8 cellular contexts compared by ENCODE assay signal in genomic region chr17:28227278-28228108, GRCh38.
DNase-seq lines count a peak whose midpoint lies in the region; TF ChIP-seq lines count a peak whose summit lies in the region.

No MANE protein-coding gene starts in this region.

- peak; percentile 60 for DNase-seq in EL
- DNase-seq in NCI-H146 (lab: John Stamatoyannopoulos, UW), result peak; percentile 85
- peak; percentile 9 for DNase-seq in activated T-helper 1 cell treated with anti-CD3 and anti-CD28 coated beads, Interleukin-12 subunit alpha, Interleukin-12 subunit beta, Interleukin-2, Interleukin-4 antibody, amounts not matched to agents 30 ng/mL and 10 ng/mL and 1 ng/mL, durations not matched to agents 14 hours and 24 hours and 36 hours (ENCODE audit: low spot score)
- DNase-seq in glutamatergic neuron, result peak; percentile 88
- DNase-seq in ovary, result peak; percentile 15 to 79 (median 56)
- DNase-seq in GM20000 (ENCODE audit: low spot score), result no peak
- no peak for DNase-seq in OCI-LY7 (ENCODE audit: low spot score)
- DNase-seq in cortex of kidney (lab: John Stamatoyannopoulos, UW), result no peak

- H3K36me3 ChIP-seq in ovary, result no peaks in the 10 kb centered on the region
- no peaks in the 10 kb centered on the region for H3K36me3 ChIP-seq in OCI-LY7 (ENCODE audit: insufficient read depth, low read length)

- no TSS peak for BruUV-seq in OCI-LY7 (replicated peaks; lab: Mats Ljungman, UMichigan)

- POLR2A ChIA-PET in OCI-LY7 (lab: Charles Lee), result no interaction called here

- no peak overlapping the region for H3K27ac Mint-ChIP-seq in activated T-helper 1 cell treated with anti-CD3 and anti-CD28 coated beads, Interleukin-12 subunit alpha, Interleukin-12 subunit beta, Interleukin-2, Interleukin-4 antibody, amounts not matched to agents 30 ng/mL and 10 ng/mL and 1 ng/mL, durations not matched to agents 14 hours and 24 hours and 36 hours
- peak overlapping the region; percentile 93 for H3K27ac Mint-ChIP-seq in glutamatergic neuron (ENCODE audit: unreplicated experiment)

- H3K9me3 Mint-ChIP-seq in activated T-helper 1 cell treated with anti-CD3 and anti-CD28 coated beads, Interleukin-12 subunit alpha, Interleukin-12 subunit beta, Interleukin-2, Interleukin-4 antibody, amounts not matched to agents 30 ng/mL and 10 ng/mL and 1 ng/mL, durations not matched to agents 14 hours and 24 hours and 36 hours, result no peaks in the 10 kb centered on the region
- H3K9me3 Mint-ChIP-seq in glutamatergic neuron (ENCODE audit: unreplicated experiment), result peaks cover 10% of the 10 kb centered on the region

- 3 to 7% (median 5%) methylated on average over 35 to 68 of the region's 68 CpGs for WGBS in ovary, 3 donors

- no peaks in the 10 kb centered on the region for H3K9me3 ChIP-seq in ovary
- no peaks in the 10 kb centered on the region for H3K9me3 ChIP-seq in OCI-LY7 (ENCODE audit: low read length)

- peaks cover 14% of the 10 kb centered on the region for H3K4me1 Mint-ChIP-seq in activated T-helper 1 cell treated with anti-CD3 and anti-CD28 coated beads, Interleukin-12 subunit alpha, Interleukin-12 subunit beta, Interleukin-2, Interleukin-4 antibody, amounts not matched to agents 30 ng/mL and 10 ng/mL and 1 ng/mL, durations not matched to agents 14 hours and 24 hours and 36 hours (ENCODE audit: low read depth)
- peaks cover 10% of the 10 kb centered on the region for H3K4me1 Mint-ChIP-seq in glutamatergic neuron (ENCODE audit: low read depth, unreplicated experiment)

- H3K9me2 ChIP-seq in OCI-LY7 (ENCODE audit: insufficient read depth, low read length), result no peaks in the 10 kb centered on the region

- H4K20me1 ChIP-seq in OCI-LY7 (ENCODE audit: insufficient read depth, low read length), result no peaks in the 10 kb centered on the region

- H3K4me2 ChIP-seq in OCI-LY7 (ENCODE audit: low read length), result no peak overlapping the region

- H3K4me3 Mint-ChIP-seq in activated T-helper 1 cell treated with anti-CD3 and anti-CD28 coated beads, Interleukin-12 subunit alpha, Interleukin-12 subunit beta, Interleukin-2, Interleukin-4 antibody, amounts not matched to agents 30 ng/mL and 10 ng/mL and 1 ng/mL, durations not matched to agents 14 hours and 24 hours and 36 hours, result peak overlapping the region; percentile 79
- H3K4me3 Mint-ChIP-seq in glutamatergic neuron (ENCODE audit: unreplicated experiment), result peak overlapping the region; percentile 94

- intact Hi-C loops in activated T-helper 1 cell treated with anti-CD3 and anti-CD28 coated beads, Interleukin-12 subunit alpha, Interleukin-12 subunit beta, Interleukin-2, Interleukin-4 antibody, amounts not matched to agents 30 ng/mL and 10 ng/mL and 1 ng/mL, durations not matched to agents 14 hours and 24 hours and 36 hours (cut with micrococcal nuclease), result loop anchor here (2.0 kb wide), 1 partner anchor 91 kb away; the partner anchor contains the start of gene TMEM97
- intact Hi-C loops in ovary (cut with DNase I), result no loop called here
- intact Hi-C loops in OCI-LY7 (cut with micrococcal nuclease; ENCODE audit: unreplicated experiment), result no loop called here

- no peak overlapping the region for H3K27ac ChIP-seq in ovary
- H3K27ac ChIP-seq in OCI-LY7 (ENCODE audit: low read depth, low read length, poor library complexity, severe bottlenecking), result no peak overlapping the region

- no peaks in the 10 kb centered on the region for H3K27me3 ChIP-seq in ovary

- H3K4me3 ChIP-seq in ovary (peak overlapping the region; percentile 12), OCI-LY7 (ENCODE audit: low read depth, low read length, poor library complexity, severe bottlenecking) (no peak overlapping the region)

- peaks cover 38% of the 10 kb centered on the region for H3K27me3 Mint-ChIP-seq in activated T-helper 1 cell treated with anti-CD3 and anti-CD28 coated beads, Interleukin-12 subunit alpha, Interleukin-12 subunit beta, Interleukin-2, Interleukin-4 antibody, amounts not matched to agents 30 ng/mL and 10 ng/mL and 1 ng/mL, durations not matched to agents 14 hours and 24 hours and 36 hours (ENCODE audit: insufficient read depth)
- H3K27me3 Mint-ChIP-seq in glutamatergic neuron (ENCODE audit: unreplicated experiment), result peaks cover 5% of the 10 kb centered on the region

- CTCF ChIA-PET in OCI-LY7 (lab: Charles Lee; ENCODE audit: unreplicated experiment), result no interaction called here

- TF ChIP-seq CTCF in glutamatergic neuron (IDR thresholded peaks at IDR 0.05; ENCODE audit: partially characterized antibody, unreplicated experiment), result no peak
- TF ChIP-seq CTCF in ovary (IDR thresholded peaks at IDR 0.05), result no peak
- no peak for TF ChIP-seq CTCF in GM20000 (IDR thresholded peaks at IDR 0.05; ENCODE audit: extremely low read depth, missing control alignments)
- TF ChIP-seq CTCF in OCI-LY7 (conservative IDR thresholded peaks at IDR 0.05; ENCODE audit: low read length), result no peak

- no peak for TF ChIP-seq POLR2A in ovary (IDR thresholded peaks at IDR 0.05)

- H3K79me2 ChIP-seq in OCI-LY7 (ENCODE audit: insufficient read depth, low read depth, low read length), result no peaks in the 10 kb centered on the region

- peaks cover 2% of the 10 kb centered on the region for H3K4me1 ChIP-seq in ovary (ENCODE audit: insufficient read depth)
- H3K4me1 ChIP-seq in OCI-LY7 (ENCODE audit: insufficient read depth, low read length, poor library complexity, severe bottlenecking), result no peaks in the 10 kb centered on the region

- no peaks in the 10 kb centered on the region for H3K36me3 Mint-ChIP-seq in activated T-helper 1 cell treated with anti-CD3 and anti-CD28 coated beads, Interleukin-12 subunit alpha, Interleukin-12 subunit beta, Interleukin-2, Interleukin-4 antibody, amounts not matched to agents 30 ng/mL and 10 ng/mL and 1 ng/mL, durations not matched to agents 14 hours and 24 hours and 36 hours (ENCODE audit: low read depth)
- peaks cover 1% of the 10 kb centered on the region for H3K36me3 Mint-ChIP-seq in glutamatergic neuron (ENCODE audit: unreplicated experiment)

- no peak overlapping the region for H2AFZ ChIP-seq in OCI-LY7 (ENCODE audit: low read length)

- no peak for TF ChIP-seq EP300 in ovary (IDR thresholded peaks at IDR 0.05)

Comparison
In these comparisons a context has a peak if more than half of its experiments do, and no peak if none do; other contexts are left out.
1. DNase-seq: peak in EL (single experiment), NCI-H146 (single experiment), activated T-helper 1 cell treated with anti-CD3 and anti-CD28 coated beads, Interleukin-12 subunit alpha, Interleukin-12 subunit beta, Interleukin-2, Interleukin-4 antibody, amounts not matched to agents 30 ng/mL and 10 ng/mL and 1 ng/mL, durations not matched to agents 14 hours and 24 hours and 36 hours (single experiment), glutamatergic neuron (single experiment) and ovary (5 of 5); none in GM20000 (single experiment), OCI-LY7 (single experiment) and cortex of kidney (single experiment).